In genomic region chr3:30779686-30780287, GRCh38 we compare ENCODE assay signal across 8 cellular contexts.
A peak's percentile ranks its signal among the peaks of the same experiment; 100 is the strongest.
DNase-seq lines count a peak whose midpoint lies in the region; ATAC-seq and TF ChIP-seq lines count a peak whose summit lies in the region.

No MANE protein-coding gene starts in this region.

- H3K4me1 Mint-ChIP-seq in activated CD4-positive, alpha-beta memory T cell treated with anti-CD3 and anti-CD28 coated beads for 36 hours (ENCODE audit: low read depth) = no peaks in the 10 kb centered on the region
- peaks cover 0 to 3% (median 0%) of the 10 kb centered on the region in 7 donors for H3K4me1 Mint-ChIP-seq in naive thymus-derived CD4-positive, alpha-beta T cell

- H3K9me3 ChIP-seq in naive thymus-derived CD4-positive, alpha-beta T cell (ENCODE audit: control insufficient read depth in 2 of 3, low read length in 3 of 3) = no peaks in the 10 kb centered on the region

- CTCF ChIA-PET in activated CD4-positive, alpha-beta memory T cell treated with anti-CD3 and anti-CD28 coated beads for 36 hours (lab: Charles Lee) = interaction anchor here (0.9 to 3.4 kb wide), 4 partner anchors 10 to 355 kb away, joined by 4 to 19 read pairs (median 8); no protein-coding TSS in a partner anchor
- CTCF ChIA-PET in naive thymus-derived CD4-positive, alpha-beta T cell (lab: Charles Lee) = interaction anchor here (0.8 to 1.5 kb wide), 2 partner anchors 8 to 10 kb away, joined by 3 to 5 read pairs; no protein-coding TSS in a partner anchor

- no peak overlapping the region for H3K4me3 Mint-ChIP-seq in activated CD4-positive, alpha-beta memory T cell treated with anti-CD3 and anti-CD28 coated beads for 36 hours
- H3K4me3 Mint-ChIP-seq in naive thymus-derived CD4-positive, alpha-beta T cell = no peak overlapping the region

- H3K9me3 Mint-ChIP-seq in activated CD4-positive, alpha-beta memory T cell treated with anti-CD3 and anti-CD28 coated beads for 36 hours = no peaks in the 10 kb centered on the region
- peaks cover 0 to 3% (median 0%) of the 10 kb centered on the region in 11 donors for H3K9me3 Mint-ChIP-seq in naive thymus-derived CD4-positive, alpha-beta T cell

- peaks cover 3% of the 10 kb centered on the region for H3K27me3 Mint-ChIP-seq in activated CD4-positive, alpha-beta memory T cell treated with anti-CD3 and anti-CD28 coated beads for 36 hours
- peaks cover 2 to 24% (median 7%) of the 10 kb centered on the region in 5 donors for H3K27me3 Mint-ChIP-seq in naive thymus-derived CD4-positive, alpha-beta T cell

- H3K4me3 ChIP-seq in choroid plexus epithelial cell (ENCODE audit: low read depth, low read length) = no peak overlapping the region
- H3K4me3 ChIP-seq in naive thymus-derived CD4-positive, alpha-beta T cell (ENCODE audit: low read length) = no peak overlapping the region

- no peaks in the 10 kb centered on the region for H3K27me3 ChIP-seq in naive thymus-derived CD4-positive, alpha-beta T cell (ENCODE audit: control insufficient read depth in 2 of 2, insufficient read depth in 2 of 2, low read length in 2 of 2)

- no peaks in the 10 kb centered on the region for H3K4me1 ChIP-seq in naive thymus-derived CD4-positive, alpha-beta T cell (ENCODE audit: control insufficient read depth in 2 of 2, insufficient read depth in 2 of 2, low read length in 2 of 2)

- no peak overlapping the region for H3K27ac Mint-ChIP-seq in activated CD4-positive, alpha-beta memory T cell treated with anti-CD3 and anti-CD28 coated beads for 36 hours
- H3K27ac Mint-ChIP-seq in naive thymus-derived CD4-positive, alpha-beta T cell = no peak overlapping the region

- peak; percentile 73 for TF ChIP-seq CTCF in choroid plexus epithelial cell (conservative IDR thresholded peaks at IDR 0.05; ENCODE audit: low read depth, low read length)
- TF ChIP-seq CTCF in omental fat pad (IDR thresholded peaks at IDR 0.05) = no peak

- no peaks in the 10 kb centered on the region for H3K36me3 Mint-ChIP-seq in activated CD4-positive, alpha-beta memory T cell treated with anti-CD3 and anti-CD28 coated beads for 36 hours
- no peaks in the 10 kb centered on the region for H3K36me3 Mint-ChIP-seq in naive thymus-derived CD4-positive, alpha-beta T cell

- intact Hi-C loops in sciatic nerve (cut with DNase I) = no loop called here
- intact Hi-C loops in activated CD4-positive, alpha-beta memory T cell treated with anti-CD3 and anti-CD28 coated beads for 36 hours (cut with micrococcal nuclease) = loop anchor here (10.0 kb wide), 1 partner anchor 665 kb away; no protein-coding TSS in a partner anchor
- intact Hi-C loops in naive thymus-derived CD4-positive, alpha-beta T cell (cut with micrococcal nuclease) = loop anchor here in 1 of 2 donors (5.0 to 10.0 kb wide), 2 partner anchors 665 to 988 kb away; no protein-coding TSS in a partner anchor

- no peaks in the 10 kb centered on the region for H3K36me3 ChIP-seq in naive thymus-derived CD4-positive, alpha-beta T cell (ENCODE audit: control insufficient read depth in 2 of 3, insufficient read depth in 3 of 3, low read length in 3 of 3)

- POLR2A ChIA-PET in activated CD4-positive, alpha-beta memory T cell treated with anti-CD3 and anti-CD28 coated beads for 36 hours (lab: Charles Lee) = no interaction called here
- POLR2A ChIA-PET in naive thymus-derived CD4-positive, alpha-beta T cell (lab: Charles Lee) = no interaction called here

- H3K27ac ChIP-seq in naive thymus-derived CD4-positive, alpha-beta T cell (ENCODE audit: low read depth, low read length) = no peak overlapping the region

- DNase-seq in SIG-M5 treated with dmso at 0.1 percent for 504 hours (lab: John Stamatoyannopoulos, UW; ENCODE audit: unreplicated experiment) = peak; percentile 51
- no peak for DNase-seq in SIG-M5 (lab: John Stamatoyannopoulos, UW)
- DNase-seq in NCI-H2029 (lab: John Stamatoyannopoulos, UW) = peak; percentile 18
- peak; percentile 61 for DNase-seq in choroid plexus epithelial cell (ENCODE audit: low read depth)
- no peak for DNase-seq in sciatic nerve (ENCODE audit: low spot score)
- DNase-seq in omental fat pad (ENCODE audit: low spot score) = no peak
- DNase-seq in activated CD4-positive, alpha-beta memory T cell treated with anti-CD3 and anti-CD28 coated beads for 36 hours = no peak
- DNase-seq in naive thymus-derived CD4-positive, alpha-beta T cell = no peak

- ATAC-seq in sciatic nerve (peak; percentile 26), omental fat pad (ENCODE audit: low FRiP score) (no peak)
- no peak for ATAC-seq in naive thymus-derived CD4-positive, alpha-beta T cell

Comparison
In these comparisons a context has a peak if more than half of its experiments do, and no peak if none do; other contexts are left out.
1. DNase-seq: peak in SIG-M5 treated with dmso at 0.1 percent for 504 hours (single experiment), NCI-H2029 (single experiment) and choroid plexus epithelial cell (single experiment); none in SIG-M5 (single experiment), sciatic nerve (single experiment), omental fat pad (single experiment), activated CD4-positive, alpha-beta memory T cell treated with anti-CD3 and anti-CD28 coated beads for 36 hours (single experiment) and naive thymus-derived CD4-positive, alpha-beta T cell (0 of 9).